ENCODE assay signal across 9 cellular contexts in the genomic region with DNA sequence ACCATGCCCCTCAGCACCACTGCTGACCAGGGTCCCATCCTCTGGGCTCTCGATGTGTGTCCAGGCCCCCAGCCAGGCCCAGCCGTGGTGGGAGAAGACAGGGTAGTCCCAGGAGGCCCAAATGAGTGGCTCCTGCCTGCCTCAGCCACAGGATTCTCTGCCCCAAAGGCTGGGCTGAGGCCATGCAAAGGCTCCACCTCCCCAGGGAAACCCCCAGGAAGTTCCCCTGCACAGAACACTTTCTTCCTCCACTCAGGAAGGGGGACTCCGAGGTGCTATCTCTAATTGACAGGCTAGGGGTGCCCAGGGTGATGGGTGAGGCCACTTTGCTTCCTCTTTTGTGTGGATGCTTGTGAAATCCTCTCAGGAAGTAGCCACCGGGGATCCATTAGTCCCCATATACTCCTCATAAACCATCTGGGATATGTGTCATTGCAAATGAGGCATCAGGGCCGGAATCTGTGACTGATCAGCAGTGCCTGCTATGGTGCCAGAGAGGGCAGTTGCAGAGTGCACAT. TPM values are rescaled to one million over a fixed set of nuclear protein-coding genes. Genes with fewer than 3 reads are reported as not detected.
DNase-seq lines count a peak whose midpoint lies in the region; ATAC-seq and TF ChIP-seq lines count a peak whose summit lies in the region.
"Had no signal": no experiment of that assay in that cellular context is flagged by ENCODE, and none has a peak within 500 bp of the region (broad histone marks: within the 10 kb centered on the region; RNA-seq: fewer than 3 reads in every experiment).

No MANE protein-coding gene starts in this region.

- no peak overlapping the region for H3K9ac ChIP-seq in PC-3 (ENCODE audit: low read length)
- H3K9ac ChIP-seq: BLaER1 had no signal

- no peaks in the 10 kb centered on the region for H3K36me3 ChIP-seq in PC-3 (ENCODE audit: low read depth, low read length)
- H3K36me3 ChIP-seq: BLaER1 had no signal

- H4K20me1 ChIP-seq in PC-3 (ENCODE audit: low read length), result no peaks in the 10 kb centered on the region
- H4K20me1 ChIP-seq: BLaER1 had no signal

- DNase-seq in activated CD8-positive, alpha-beta memory T cell treated with anti-CD3 and anti-CD28 coated beads for 24 hours, result peak; percentile 63
- DNase-seq in activated CD8-positive, alpha-beta memory T cell treated with anti-CD3 and anti-CD28 coated beads, Interleukin-2, amount 50 U/mL, for 48 hours, result no peak
- DNase-seq in PC-3 (peak; percentile 51), Ammon's horn (ENCODE audit: low spot score) (no peak), NCI-H345 treated with DMSO at 0.1 percent for 48 hours (lab: John Stamatoyannopoulos, UW; ENCODE audit: unreplicated experiment) (no peak)
- DNase-seq in stimulated activated CD8-positive, alpha-beta memory T cell treated with anti-CD3 and anti-CD28 coated beads, Interleukin-4, amount 100 ng/mL, for 24 hours (ENCODE audit: low read depth), result peak; percentile 18

- H3K27ac ChIP-seq in PC-3 (ENCODE audit: low read length), result no peak overlapping the region
- H3K27ac ChIP-seq: BLaER1 had no signal

- H3K4me3 ChIP-seq in PC-3 (ENCODE audit: low read length), result no peak overlapping the region
- H3K4me3 ChIP-seq: BLaER1 had no signal

- no peaks in the 10 kb centered on the region for H3K27me3 ChIP-seq in PC-3 (ENCODE audit: low read length)
- H3K27me3 ChIP-seq: BLaER1 had no signal

- no peaks in the 10 kb centered on the region for H3K79me2 ChIP-seq in PC-3 (ENCODE audit: low read length)

- intact Hi-C loops in PC-3 (cut with micrococcal nuclease), result no loop called here

- no peaks in the 10 kb centered on the region for H3K9me2 ChIP-seq in PC-3 (replicated peaks; ENCODE audit: low read length)

- no peak overlapping the region for H2AFZ ChIP-seq in PC-3 (ENCODE audit: low read length)

- no peak for TF ChIP-seq CTCF in PC-3 (conservative IDR thresholded peaks at IDR 0.05; ENCODE audit: low read depth, low read length)

- H3K4me1 ChIP-seq in PC-3 (ENCODE audit: insufficient read depth, low read length), result 0 out of 2 replicates have a peak, but pooled peaks cover 7% of the 10 kb centered on the region

- H3F3A ChIP-seq in PC-3 (ENCODE audit: low read length, unreplicated experiment), result no peaks in the 10 kb centered on the region

- H3K4me2 ChIP-seq in PC-3 (ENCODE audit: low read length), result no peak overlapping the region
- H3K4me2 ChIP-seq: BLaER1 had no signal

- POLR2A ChIA-PET in PC-3 (lab: Charles Lee; ENCODE audit: unreplicated experiment), result no interaction called here

- ATAC-seq in HG02623 (IDR thresholded peaks at IDR 0.05; ENCODE audit: unreplicated experiment), result peak; percentile 80
- ATAC-seq in PC-3, result no peak; the same call in 1 of the 2 replicates
- no peak for ATAC-seq in GM18519 (IDR thresholded peaks at IDR 0.05; ENCODE audit: low FRiP score, unreplicated experiment)

- no TSS peak for BruUV-seq in PC-3 (replicated peaks; lab: Mats Ljungman, UMichigan)

- H3K9me3 ChIP-seq in PC-3 (ENCODE audit: low read length), result no peaks in the 10 kb centered on the region

- CTCF ChIA-PET in PC-3 (lab: Charles Lee), result no interaction called here

RNA-seq across cellular contexts. Expression of gene TDRD7, which starts 23.1 kb away (rescaled TPM):
- 4.2 and 4.3 TPM in 2 replicates for total RNA-seq in PC-3 (2014; rRNA removed)

Comparison
In these comparisons a context has a peak if more than half of its experiments do, and no peak if none do; other contexts are left out.
1. DNase-seq: peak in activated CD8-positive, alpha-beta memory T cell treated with anti-CD3 and anti-CD28 coated beads for 24 hours (single experiment), PC-3 (single experiment) and stimulated activated CD8-positive, alpha-beta memory T cell treated with anti-CD3 and anti-CD28 coated beads, Interleukin-4, amount 100 ng/mL, for 24 hours (single experiment); none in activated CD8-positive, alpha-beta memory T cell treated with anti-CD3 and anti-CD28 coated beads, Interleukin-2, amount 50 U/mL, for 48 hours (single experiment), Ammon's horn (single experiment) and NCI-H345 treated with DMSO at 0.1 percent for 48 hours (single experiment).